Comparison of ENCODE assay signal across 18 cellular contexts in genomic region chr2:143900006-143900405, GRCh38.
A peak's percentile ranks its signal among the peaks of the same experiment; 100 is the strongest.
DNase-seq lines count a peak whose midpoint lies in the region; ATAC-seq, FAIRE-seq and TF ChIP-seq lines count a peak whose summit lies in the region.
"Had no signal": no experiment of that assay in that cellular context is flagged by ENCODE, and none has a peak within 500 bp of the region (broad histone marks: within the 10 kb centered on the region; RNA-seq: fewer than 3 reads in every experiment).

No MANE protein-coding gene starts in this region.

- peaks cover 4% of the 10 kb centered on the region; the same call in 1 of the 2 replicates for H3K9me2 ChIP-seq in PC-9 (ENCODE audit: insufficient read depth)

- DNase-seq in PC-9 (peak; percentile 4 to 46), endothelial cell of umbilical vein (ENCODE audit: low read depth, low spot score) (no peak), nephron progenitor cell (no peak), coronary artery (ENCODE audit: low spot score) (no peak), Caco-2 (no peak), NCI-H524 (lab: John Stamatoyannopoulos, UW) (no peak)
- DNase-seq: BE2C; CD4-positive, alpha-beta memory T cell; DND-41; GDM1; H7 had no signal

- H3K4me3 ChIP-seq in PC-9, result no peak overlapping the region
- H3K4me3 ChIP-seq in endothelial cell of umbilical vein (replicated peaks in 1 of 3; ENCODE audit: insufficient read depth in 1 of 3, low read depth in 1 of 3, low read length in 3 of 3), result no peak overlapping the region
- no peak overlapping the region for H3K4me3 ChIP-seq in coronary artery
- no peak overlapping the region for H3K4me3 ChIP-seq in Caco-2 (ENCODE audit: low read depth, low read length)
- H3K4me3 ChIP-seq: A549, GM23338 had no signal

- BruUV-seq in PC-9 (replicated peaks; lab: Mats Ljungman, UMichigan) (no TSS peak), endothelial cell of umbilical vein (replicated peaks; lab: Mats Ljungman, UMichigan) (no TSS peak), Caco-2 (replicated peaks; lab: Mats Ljungman, UMichigan) (no TSS peak)

- H3K79me2 ChIP-seq in PC-9 (ENCODE audit: low read depth), result no peaks in the 10 kb centered on the region
- no peaks in the 10 kb centered on the region for H3K79me2 ChIP-seq in endothelial cell of umbilical vein (ENCODE audit: control insufficient read depth, insufficient read depth, low read length)

- H3K27ac ChIP-seq in PC-9 (no peak overlapping the region), endothelial cell of umbilical vein (ENCODE audit: insufficient read depth, low read depth, low read length) (no peak overlapping the region), coronary artery (no peak overlapping the region)
- H3K27ac ChIP-seq: A549, C4-2B had no signal

- H3K4me1 ChIP-seq in PC-9 (replicated peaks; ENCODE audit: insufficient read depth), result peaks cover 18% of the 10 kb centered on the region
- H3K4me1 ChIP-seq in endothelial cell of umbilical vein (ENCODE audit: control insufficient read depth, extremely low read depth, insufficient read depth, low read length), result peaks cover 16% of the 10 kb centered on the region
- H3K4me1 ChIP-seq in Caco-2, result no peaks in the 10 kb centered on the region
- H3K4me1 ChIP-seq: A549, BE2C had no signal

- POLR2A ChIA-PET in PC-9 (lab: Charles Lee; ENCODE audit: unreplicated experiment) (no interaction called here), endothelial cell of umbilical vein (lab: Charles Lee) (no interaction called here), Caco-2 (lab: Charles Lee) (no interaction called here)

- TF ChIP-seq CTCF in PC-9 (conservative IDR thresholded peaks at IDR 0.05), result no peak
- no peak for TF ChIP-seq CTCF in endothelial cell of umbilical vein (IDR thresholded peaks at IDR 0.05; ENCODE audit: extremely low read depth in 1 of 2, insufficient read depth in 1 of 2, low read depth in 1 of 2, low read length in 2 of 2)
- no peak for TF ChIP-seq CTCF in nephron progenitor cell (IDR thresholded peaks at IDR 0.05)
- no peak for TF ChIP-seq CTCF in coronary artery (IDR thresholded peaks at IDR 0.05)
- TF ChIP-seq CTCF in Caco-2 (IDR thresholded peaks at IDR 0.05; ENCODE audit: insufficient read depth in 1 of 2, low read depth in 1 of 2, low read length in 1 of 2, severe bottlenecking in 1 of 2, unreplicated experiment in 1 of 2), result no peak

- no peaks in the 10 kb centered on the region for H3K4me1 Mint-ChIP-seq in nephron progenitor cell
- no peaks in the 10 kb centered on the region for H3K4me1 Mint-ChIP-seq in Caco-2 (ENCODE audit: low read depth, unreplicated experiment)
- H3K4me1 Mint-ChIP-seq: GM23338 had no signal

- H3K36me3 ChIP-seq in PC-9 (ENCODE audit: low read depth) (no peaks in the 10 kb centered on the region; the same call in 1 of the 2 replicates), endothelial cell of umbilical vein (ENCODE audit: control insufficient read depth in 2 of 2, extremely low read depth in 1 of 2, insufficient read depth in 2 of 2, low read length in 2 of 2) (no peaks in the 10 kb centered on the region), Caco-2 (ENCODE audit: control insufficient read depth, insufficient read depth, low read length) (no peaks in the 10 kb centered on the region)
- H3K36me3 ChIP-seq: BE2C had no signal

- no peak overlapping the region for H3K4me2 ChIP-seq in PC-9
- no peak overlapping the region for H3K4me2 ChIP-seq in endothelial cell of umbilical vein (ENCODE audit: insufficient read depth, low read length)
- H3K4me2 ChIP-seq: A549, GM23338 had no signal

- H3K27ac Mint-ChIP-seq in nephron progenitor cell (peak overlapping the region; percentile 5), Caco-2 (ENCODE audit: unreplicated experiment) (no peak overlapping the region)
- H3K27ac Mint-ChIP-seq: CD4-positive, alpha-beta memory T cell; GM23338 had no signal

- no peaks in the 10 kb centered on the region for H4K20me1 ChIP-seq in PC-9 (ENCODE audit: insufficient read depth)
- H4K20me1 ChIP-seq in endothelial cell of umbilical vein (replicated peaks; ENCODE audit: control insufficient read depth, extremely low read depth, insufficient read depth, low read length), result no peaks in the 10 kb centered on the region

- dilution Hi-C loops in endothelial cell of umbilical vein (cut with MboI; ENCODE audit: extremely low pct_ligation_motif_present, low sequenced_read_pairs), result no loop called here

- H3K9me3 ChIP-seq in PC-9 (ENCODE audit: insufficient read depth, low read depth), result peaks cover 6% of the 10 kb centered on the region; the same call in 1 of the 2 replicates
- no peaks in the 10 kb centered on the region for H3K9me3 ChIP-seq in endothelial cell of umbilical vein (replicated peaks; ENCODE audit: control insufficient read depth, insufficient read depth, low read length)
- no peaks in the 10 kb centered on the region for H3K9me3 ChIP-seq in Caco-2
- H3K9me3 ChIP-seq: A549, BE2C had no signal

- CTCF ChIA-PET in PC-9 (lab: Charles Lee) (no interaction called here), endothelial cell of umbilical vein (lab: Charles Lee) (no interaction called here), Caco-2 (lab: Charles Lee) (no interaction called here)

- H3K9ac ChIP-seq in endothelial cell of umbilical vein (replicated peaks; ENCODE audit: extremely low read depth, insufficient read depth, low read length), result no peak overlapping the region

- H3K36me3 Mint-ChIP-seq in nephron progenitor cell (ENCODE audit: low read depth) (no peaks in the 10 kb centered on the region), Caco-2 (ENCODE audit: insufficient read depth, unreplicated experiment) (no peaks in the 10 kb centered on the region)
- H3K36me3 Mint-ChIP-seq: CD4-positive, alpha-beta memory T cell had no signal

- TF ChIP-seq POLR2A in endothelial cell of umbilical vein (IDR thresholded peaks at IDR 0.05; ENCODE audit: low read depth, low read length), result no peak

- H2AFZ ChIP-seq in PC-9, result no peak overlapping the region
- H2AFZ ChIP-seq in endothelial cell of umbilical vein (ENCODE audit: low read depth, low read length), result no peak overlapping the region
- H2AFZ ChIP-seq: GM23338 had no signal

- peaks cover 18% of the 10 kb centered on the region for H3F3A ChIP-seq in PC-9 (ENCODE audit: insufficient read depth, low read depth)

- H3K27me3 Mint-ChIP-seq in nephron progenitor cell (ENCODE audit: low read depth, poor library complexity) (no peaks in the 10 kb centered on the region), Caco-2 (ENCODE audit: insufficient read depth, unreplicated experiment) (no peaks in the 10 kb centered on the region)

- no peaks in the 10 kb centered on the region for H3K9me1 ChIP-seq in endothelial cell of umbilical vein (replicated peaks; ENCODE audit: control insufficient read depth, extremely low read depth, insufficient read depth, low read length)

- no peak for FAIRE-seq in endothelial cell of umbilical vein (lab: Jason Lieb, UNC)
- FAIRE-seq: A549, GM12892, HepG2, HTR-8/SVneo had no signal

- intact Hi-C loops in PC-9 (cut with micrococcal nuclease; ENCODE audit: unreplicated experiment), result loop anchor here (1.0 to 5.0 kb wide), 3 partner anchors 153 to 458 kb away; no protein-coding TSS in a partner anchor
- intact Hi-C loops in endothelial cell of umbilical vein (cut with micrococcal nuclease), result no loop called here
- intact Hi-C loops in Caco-2 (cut with micrococcal nuclease; ENCODE audit: unreplicated experiment), result no loop called here

- H3K4me3 Mint-ChIP-seq in nephron progenitor cell (no peak overlapping the region), Caco-2 (ENCODE audit: unreplicated experiment) (no peak overlapping the region)
- H3K4me3 Mint-ChIP-seq: GM23338 had no signal

- no peaks in the 10 kb centered on the region for H3K9me3 Mint-ChIP-seq in nephron progenitor cell
- no peaks in the 10 kb centered on the region for H3K9me3 Mint-ChIP-seq in Caco-2 (ENCODE audit: unreplicated experiment)
- H3K9me3 Mint-ChIP-seq: GM23338 had no signal

- no peaks in the 10 kb centered on the region for H3K27me3 ChIP-seq in PC-9 (ENCODE audit: insufficient read depth, low read depth)
- no peaks in the 10 kb centered on the region for H3K27me3 ChIP-seq in endothelial cell of umbilical vein (ENCODE audit: control insufficient read depth in 2 of 2, insufficient read depth in 2 of 2, low read length in 2 of 2)
- no peaks in the 10 kb centered on the region for H3K27me3 ChIP-seq in Caco-2 (replicated peaks; ENCODE audit: control insufficient read depth, insufficient read depth, low read length)
- H3K27me3 ChIP-seq: BE2C had no signal

- no peak for ATAC-seq in HG02571 (IDR thresholded peaks at IDR 0.05; ENCODE audit: unreplicated experiment)
- ATAC-seq: A549, GM23338, HepG2 had no signal

TF ChIP-seq in endothelial cell of umbilical vein, 7 proteins besides CTCF, POLR2A, EP300 and RAD21:
- TF ChIP-seq EZH2 (IDR thresholded peaks at IDR 0.05; ENCODE audit: borderline replicate concordance, low read depth, low read length, severe bottlenecking) (no peak), GATA2 (IDR thresholded peaks at IDR 0.05; ENCODE audit: insufficient read depth, insufficient read length, low read depth, low read length) (peak; percentile 41), JUN (IDR thresholded peaks at IDR 0.05; ENCODE audit: borderline replicate concordance, insufficient read depth, insufficient read length, low read depth) (peak; percentile 18), FOS (IDR thresholded peaks at IDR 0.05; ENCODE audit: borderline replicate concordance, insufficient read depth, low read length) (no peak), MAX (IDR thresholded peaks at IDR 0.05; ENCODE audit: insufficient read depth, insufficient read length) (no peak), MYC (IDR thresholded peaks at IDR 0.05; ENCODE audit: low read depth, low read length) (no peak), POLR2AphosphoS5 (IDR thresholded peaks at IDR 0.05; ENCODE audit: insufficient read depth, low read depth, low read length) (no peak)

Comparison
In these comparisons a context has a peak if more than half of its experiments do, and no peak if none do; other contexts are left out.
1. DNase-seq: peak in PC-9 (2 of 2); none in endothelial cell of umbilical vein (single experiment), nephron progenitor cell (single experiment), coronary artery (single experiment), Caco-2 (0 of 2) and NCI-H524 (0 of 2).